Comparison of ENCODE assay signal across 11 cellular contexts in genomic region chr20:10864076-10864672, GRCh38.
DNase-seq lines count a peak whose midpoint lies in the region; ATAC-seq, FAIRE-seq and TF ChIP-seq lines count a peak whose summit lies in the region.
"Had no signal": no experiment of that assay in that cellular context is flagged by ENCODE, and none has a peak within 500 bp of the region (broad histone marks: within the 10 kb centered on the region; RNA-seq: fewer than 3 reads in every experiment).

No MANE protein-coding gene starts in this region.

- DNase-seq in AG08396 (ENCODE audit: low spot score) = peak; percentile 8
- peak; percentile 8 for DNase-seq in NB4 (ENCODE audit: low read depth)
- DNase-seq in H1 (ENCODE audit: low read depth in 1 of 2, low spot score in 2 of 2) = no peak
- no peak for DNase-seq in glutamatergic neuron
- no peak for DNase-seq in amniotic stem cell (lab: John Stamatoyannopoulos, UW)
- DNase-seq in HUDEP-2 (lab: John Stamatoyannopoulos, UW; ENCODE audit: unreplicated experiment in 76 of 76) = no peak

- no peak for TF ChIP-seq RAD21 in H1 (IDR thresholded peaks at IDR 0.05 in 1 of 2, conservative IDR thresholded peaks at IDR 0.05 in 1 of 2; ENCODE audit: low read depth in 2 of 2, low read length in 2 of 2)

- no peak overlapping the region for H3K4ac ChIP-seq in H1 (replicated peaks; ENCODE audit: insufficient read length, low read depth, low read length)

- no peaks in the 10 kb centered on the region for H3K27me3 ChIP-seq in H1 (replicated peaks in 1 of 4; ENCODE audit: control insufficient read depth in 3 of 4, extremely low read depth in 1 of 4, insufficient read depth in 3 of 4, low read length in 3 of 4)

- no peak overlapping the region for H4K8ac ChIP-seq in H1 (ENCODE audit: extremely low read depth, insufficient read depth, low read length)

- H3K14ac ChIP-seq in H1 (ENCODE audit: insufficient read length) = no peak overlapping the region

- H3K27me3 Mint-ChIP-seq in nephron (ENCODE audit: low read depth) (no peaks in the 10 kb centered on the region), glutamatergic neuron (ENCODE audit: unreplicated experiment) (no peaks in the 10 kb centered on the region)

- WGBS in H1 (ENCODE audit: extremely low coverage in 1 of 2, insufficient coverage in 1 of 2, insufficient read length in 1 of 2, insufficient replicate concordance in 2 of 2, low coverage in 1 of 2, low lambda C conversion rate in 2 of 2, missing lambda C conversion rate in 1 of 2), 2 experiments = 78% methylated on average over 8 of the region's 8 CpGs; no CpG with 5 or more reads in 1 of the 2 experiments

- H3K36me3 Mint-ChIP-seq in nephron (ENCODE audit: low read depth) = no peaks in the 10 kb centered on the region
- no peaks in the 10 kb centered on the region for H3K36me3 Mint-ChIP-seq in glutamatergic neuron (ENCODE audit: unreplicated experiment)
- H3K36me3 Mint-ChIP-seq: mesothelial cell of epicardium had no signal

- ATAC-seq in HG02759 (IDR thresholded peaks at IDR 0.05; ENCODE audit: unreplicated experiment) = no peak

- no peaks in the 10 kb centered on the region for H3K36me3 ChIP-seq in H1 (ENCODE audit: control insufficient read depth in 2 of 4, insufficient read depth in 4 of 4, low read length in 3 of 4)

- no peak overlapping the region for H3K23ac ChIP-seq in H1 (ENCODE audit: insufficient read length)

- H2AFZ ChIP-seq in H1 (ENCODE audit: low read length) = no peak overlapping the region; the same call in 1 of the 2 replicates

- peak overlapping the region in 1 of 3 experiments; percentile 23 for H3K4me3 Mint-ChIP-seq in nephron
- H3K4me3 Mint-ChIP-seq in glutamatergic neuron (ENCODE audit: unreplicated experiment) = no peak overlapping the region
- H3K4me3 Mint-ChIP-seq: mesothelial cell of epicardium had no signal

- no peak for FAIRE-seq in H1 (lab: Jason Lieb, UNC)
- FAIRE-seq: D721Med had no signal

- H3K79me1 ChIP-seq in H1 (ENCODE audit: low read depth, low read length) = no peaks in the 10 kb centered on the region

- TF ChIP-seq EP300 in H1 (IDR thresholded peaks at IDR 0.05; ENCODE audit: borderline replicate concordance in 1 of 2, low read depth in 2 of 2, low read length in 2 of 2) = no peak

- H3K4me1 ChIP-seq in H1 (replicated peaks in 1 of 4; ENCODE audit: control insufficient read depth in 3 of 4, insufficient read depth in 4 of 4, low read length in 3 of 4) = no peaks in the 10 kb centered on the region

- H2AK5ac ChIP-seq in H1 (ENCODE audit: low read depth, low read length) = no peak overlapping the region

- H3K56ac ChIP-seq in H1 (replicated peaks; ENCODE audit: insufficient read length, low read depth, low read length) = no peak overlapping the region

- H2BK5ac ChIP-seq in H1 (ENCODE audit: low read depth, low read length) = no peak overlapping the region

- H2BK15ac ChIP-seq in H1 (ENCODE audit: low read length) = no peak overlapping the region

- no peak overlapping the region for H3K18ac ChIP-seq in H1 (ENCODE audit: extremely low read depth, low read length)

- peaks cover 2% of the 10 kb centered on the region; the same call in 1 of the 2 replicates for H3K23me2 ChIP-seq in H1 (ENCODE audit: low read depth, low read length)

- H3K27ac Mint-ChIP-seq in nephron (peak overlapping the region in 2 of 3 experiments; percentile 91 to 94), glutamatergic neuron (ENCODE audit: unreplicated experiment) (no peak overlapping the region)
- H3K27ac Mint-ChIP-seq: mesothelial cell of epicardium had no signal

- no peak overlapping the region for H2BK12ac ChIP-seq in H1 (ENCODE audit: low read depth, low read length)

- H3K27ac ChIP-seq in H1 (ENCODE audit: low read depth, low read length) = no peak overlapping the region
- H3K27ac ChIP-seq: VCaP had no signal

- no peak overlapping the region for H4K5ac ChIP-seq in H1 (ENCODE audit: insufficient read length, low read depth, low read length)

- no peak overlapping the region for H2BK120ac ChIP-seq in H1 (replicated peaks; ENCODE audit: low read depth, low read length)

- CTCF ChIA-PET in H1 (lab: Charles Lee; ENCODE audit: partially characterized antibody) = no interaction called here

- H3K9ac ChIP-seq in H1 (replicated peaks in 1 of 4; ENCODE audit: extremely low read depth in 1 of 4, low read depth in 3 of 4, low read length in 3 of 4) = no peak overlapping the region

- no peaks in the 10 kb centered on the region for H3K9me3 ChIP-seq in H1 (ENCODE audit: insufficient read depth in 2 of 2, low read depth in 1 of 2, low read length in 1 of 2)

- TF ChIP-seq CTCF in NB4 (IDR thresholded peaks at IDR 0.05; ENCODE audit: low read depth, low read length) = no peak
- TF ChIP-seq CTCF in H1 (IDR thresholded peaks at IDR 0.05; ENCODE audit: control extremely low read depth in 1 of 3, insufficient read depth in 1 of 3, low read depth in 1 of 3, low read length in 3 of 3) = no peak
- no peak for TF ChIP-seq CTCF in nephron (IDR thresholded peaks at IDR 0.05; ENCODE audit: unreplicated experiment in 3 of 3)
- TF ChIP-seq CTCF in glutamatergic neuron (IDR thresholded peaks at IDR 0.05; ENCODE audit: partially characterized antibody, unreplicated experiment) = no peak

- H3K79me2 ChIP-seq in H1 (ENCODE audit: control insufficient read depth in 1 of 2, insufficient read depth in 2 of 2, low read length in 2 of 2) = no peaks in the 10 kb centered on the region

- no peak for TF ChIP-seq POLR2A in NB4 (IDR thresholded peaks at IDR 0.05; ENCODE audit: extremely low read depth, insufficient read length)
- TF ChIP-seq POLR2A in H1 (IDR thresholded peaks at IDR 0.05; ENCODE audit: control extremely low read depth in 1 of 2, low read depth in 2 of 2, low read length in 2 of 2) = no peak

- H4K20me1 ChIP-seq in H1 (replicated peaks in 1 of 2; ENCODE audit: control insufficient read depth in 1 of 2, insufficient read depth in 2 of 2, low read length in 2 of 2) = no peaks in the 10 kb centered on the region

- H3K9me3 Mint-ChIP-seq in nephron = no peaks in the 10 kb centered on the region
- no peaks in the 10 kb centered on the region for H3K9me3 Mint-ChIP-seq in glutamatergic neuron (ENCODE audit: unreplicated experiment)

- H3K4me1 Mint-ChIP-seq in nephron (peaks cover 46% of the 10 kb centered on the region), glutamatergic neuron (ENCODE audit: low read depth, unreplicated experiment) (no peaks in the 10 kb centered on the region)

- H4K91ac ChIP-seq in H1 (replicated peaks; ENCODE audit: insufficient read length, low read length) = peak overlapping the region; percentile 72

- 0 out of 2 replicates have a peak overlapping the region, but pooled peaks have one; percentile 15 for H2BK20ac ChIP-seq in H1 (ENCODE audit: low read length)

- H3K4me3 ChIP-seq in NB4 (ENCODE audit: low read depth, low read length) (no peak overlapping the region), H1 (ENCODE audit: extremely low read depth in 1 of 4, insufficient read depth in 2 of 4, low read depth in 3 of 4, low read length in 4 of 4) (no peak overlapping the region)

- H3K4me2 ChIP-seq in H1 (ENCODE audit: insufficient read depth in 1 of 2, low read depth in 2 of 2, low read length in 2 of 2) = no peak overlapping the region

- POLR2A ChIA-PET in H1 (lab: Charles Lee; ENCODE audit: partially characterized antibody) = no interaction called here

TF ChIP-seq in H1, 55 proteins besides CTCF, POLR2A, EP300 and RAD21:
- TF ChIP-seq SIX5 (IDR thresholded peaks at IDR 0.05; ENCODE audit: low read depth, low read length) = no peak
- no peak for TF ChIP-seq JUND (IDR thresholded peaks at IDR 0.05; ENCODE audit: low read length)
- no peak for TF ChIP-seq CEBPB (IDR thresholded peaks at IDR 0.05; ENCODE audit: low read depth, low read length)
- TF ChIP-seq SP2 (IDR thresholded peaks at IDR 0.05; ENCODE audit: low read length) = no peak
- no peak for TF ChIP-seq KDM1A (IDR thresholded peaks at IDR 0.05; ENCODE audit: borderline replicate concordance, low read length)
- TF ChIP-seq NANOG (IDR thresholded peaks at IDR 0.05; ENCODE audit: insufficient read depth, low read depth, low read length, poor library complexity, severe bottlenecking) = no peak
- no peak for TF ChIP-seq GTF2F1 (IDR thresholded peaks at IDR 0.05; ENCODE audit: borderline replicate concordance, low read depth, low read length)
- no peak for TF ChIP-seq TAF7 (optimal IDR thresholded peaks at IDR 0.05; ENCODE audit: borderline replicate concordance, low read depth, low read length)
- TF ChIP-seq EGR1 (IDR thresholded peaks at IDR 0.05; ENCODE audit: borderline replicate concordance, low read depth, low read length) = no peak
- TF ChIP-seq FOSL1 (IDR thresholded peaks at IDR 0.05; ENCODE audit: insufficient read depth, low read depth, low read length) = no peak
- TF ChIP-seq BCL11A (IDR thresholded peaks at IDR 0.05; ENCODE audit: low read depth in 2 of 2, low read length in 2 of 2) = no peak
- no peak for TF ChIP-seq TEAD4 (IDR thresholded peaks at IDR 0.05; ENCODE audit: low read depth, low read length)
- TF ChIP-seq SIN3A (conservative IDR thresholded peaks at IDR 0.05 in 1 of 2, IDR thresholded peaks at IDR 0.05 in 1 of 2; ENCODE audit: low read depth in 1 of 2, low read length in 2 of 2) = no peak

Comparison
In these comparisons a context has a peak if more than half of its experiments do, and no peak if none do; other contexts are left out.
1. DNase-seq: peak in AG08396 (single experiment) and NB4 (single experiment); none in H1 (0 of 2), glutamatergic neuron (single experiment), amniotic stem cell (single experiment) and HUDEP-2 (0 of 76).